In genomic region chr2:11656671-11657101, GRCh38 we compare ENCODE assay signal across 35 cellular contexts. TPM values are rescaled to one million over a fixed set of nuclear protein-coding genes. Genes with fewer than 3 reads are reported as not detected.
A peak's percentile ranks its signal among the peaks of the same experiment; 100 is the strongest.
DNase-seq lines count a peak whose midpoint lies in the region; ATAC-seq, FAIRE-seq and TF ChIP-seq lines count a peak whose summit lies in the region.
"Had no signal": no experiment of that assay in that cellular context is flagged by ENCODE, and none has a peak within 500 bp of the region (broad histone marks: within the 10 kb centered on the region; RNA-seq: fewer than 3 reads in every experiment).

No MANE protein-coding gene starts in this region.

- no peak for TF ChIP-seq RAD21 in K562 (CRISPR knock-in tag; conservative IDR thresholded peaks at IDR 0.05 in 1 of 2, IDR thresholded peaks at IDR 0.05 in 1 of 2)

- peak; percentile 83 for ATAC-seq in K562
- ATAC-seq in mucosa of descending colon, result peak; percentile 86
- ATAC-seq: activated CD4-positive, CD25-positive, alpha-beta regulatory T cell treated with anti-CD3 and anti-CD28 coated beads, Interleukin-2, amount 50 U/mL, for 24 hours; activated T-cell treated with anti-CD3 and anti-CD28 coated beads, Interleukin-2, amount 50 U/mL, for 72 hours; effector memory CD8-positive, alpha-beta T cell; HCT116; natural killer cell treated with Interleukin-12 subunit alpha and Interleukin-12 subunit beta and Interleukin-15 and Interleukin-18, amount 100 ng/mL, for 72 hours had no signal

- BruUV-seq in K562 (replicated peaks; lab: Mats Ljungman, UMichigan), result no TSS peak

- H3K9me1 ChIP-seq in K562 (ENCODE audit: control insufficient read depth, insufficient read depth, low read length), result no peaks in the 10 kb centered on the region

- FAIRE-seq in K562 (lab: Jason Lieb, UNC), result no peak
- FAIRE-seq: G401.6, keratinocyte had no signal

- H3K27ac ChIP-seq in K562 (ENCODE audit: extremely low read depth, low read depth, low read length) (no peak overlapping the region), testis (no peak overlapping the region), mesenchymal stem cell (ENCODE audit: low read length, poor library complexity, severe bottlenecking) (no peak overlapping the region)
- H3K27ac ChIP-seq: BLaER1 treated with 17β-estradiol and CSF1 and Interleukin-3, amounts not matched to agents 10 nM and 100 nM; lower lobe of right lung had no signal

- no peaks in the 10 kb centered on the region for H4K20me1 ChIP-seq in K562 (replicated peaks; ENCODE audit: control insufficient read depth, insufficient read depth, low read length)
- H4K20me1 ChIP-seq: BLaER1 treated with 17β-estradiol and CSF1 and Interleukin-3, amounts not matched to agents 10 nM and 100 nM had no signal

- intact Hi-C loops in K562 (cut with micrococcal nuclease) (no loop called here), mucosa of descending colon (cut with DNase I, micrococcal nuclease) (no loop called here), testis (cut with DNase I; ENCODE audit: low total_unique reads) (no loop called here)

- H3K27me3 ChIP-seq in K562 (ENCODE audit: control insufficient read depth in 2 of 2, insufficient read depth in 2 of 2, low read length in 2 of 2), result peaks cover 23 to 62% of the 10 kb centered on the region in 2 experiments; a peak in 4 of 5 replicates
- H3K27me3 ChIP-seq in testis, result no peaks in the 10 kb centered on the region
- peaks cover 41 to 63% of the 10 kb centered on the region in 2 experiments for H3K27me3 ChIP-seq in mesenchymal stem cell (ENCODE audit: control insufficient read depth in 1 of 2, insufficient read depth in 1 of 2, low read length in 2 of 2)
- H3K27me3 ChIP-seq: BLaER1 treated with 17β-estradiol and CSF1 and Interleukin-3, amounts not matched to agents 10 nM and 100 nM had no signal

- H3K9me3 ChIP-seq in K562 (replicated peaks; ENCODE audit: control insufficient read depth, insufficient read depth, low read depth, low read length), result peaks cover 2% of the 10 kb centered on the region; the same call in 1 of the 2 replicates
- no peaks in the 10 kb centered on the region for H3K9me3 ChIP-seq in mucosa of descending colon
- no peaks in the 10 kb centered on the region for H3K9me3 ChIP-seq in testis
- peaks cover 9% of the 10 kb centered on the region for H3K9me3 ChIP-seq in mesenchymal stem cell (ENCODE audit: control insufficient read depth, low read length)
- H3K9me3 ChIP-seq: lower lobe of right lung had no signal

- peaks cover 10 to 12% of the 10 kb centered on the region in 2 experiments; a peak in 4 of 5 replicates for H3K4me1 ChIP-seq in K562 (replicated peaks in 1 of 2; ENCODE audit: control insufficient read depth in 2 of 2, insufficient read depth in 2 of 2, low read length in 2 of 2)
- no peaks in the 10 kb centered on the region for H3K4me1 ChIP-seq in mucosa of descending colon (ENCODE audit: low read depth)
- H3K4me1 ChIP-seq in testis, result peaks cover 4% of the 10 kb centered on the region
- no peaks in the 10 kb centered on the region for H3K4me1 ChIP-seq in mesenchymal stem cell (ENCODE audit: control insufficient read depth, insufficient read depth, low read depth, low read length)
- H3K4me1 ChIP-seq: lower lobe of right lung had no signal

- H4K91ac ChIP-seq in mesenchymal stem cell (ENCODE audit: low read length), result no peak overlapping the region

- TF ChIP-seq EP300 in K562 (IDR thresholded peaks at IDR 0.05; ENCODE audit: low read length), result no peak

- no peaks in the 10 kb centered on the region for H3K79me1 ChIP-seq in mesenchymal stem cell (replicated peaks; ENCODE audit: low read length, poor library complexity, severe bottlenecking)

- CTCF ChIA-PET in K562 (lab: Yijun Ruan, JAX; ENCODE audit: low intra/inter-chr PET ratio), result no interaction called here

- in situ Hi-C loops in K562 (cut with MboI), result no loop called here

- TF ChIP-seq POLR2A in K562 (conservative IDR thresholded peaks at IDR 0.05), result no peak
- TF ChIP-seq POLR2A in testis (IDR thresholded peaks at IDR 0.05), result no peak
- no peak for TF ChIP-seq POLR2A in erythroblast (IDR thresholded peaks at IDR 0.05; ENCODE audit: low read length)

- no peak overlapping the region for H3K4ac ChIP-seq in mesenchymal stem cell (ENCODE audit: low read depth in 1 of 2, low read length in 2 of 2)

- no peak overlapping the region for H2AK5ac ChIP-seq in mesenchymal stem cell (ENCODE audit: low read length, severe bottlenecking)

- H3K23ac ChIP-seq in mesenchymal stem cell (ENCODE audit: low read length in 2 of 2), result no peak overlapping the region

- DNase-seq in HuH-7 (ENCODE audit: low spot score), result peak; percentile 45
- peak; percentile 33 to 50 (median 42) for DNase-seq in K562 (ENCODE audit: extremely low read depth in 1 of 4, low spot score in 3 of 4)
- DNase-seq in mucosa of descending colon, result peak in 2 of 3 donors; percentile 62 to 78
- DNase-seq in testis, result peak; percentile 54
- no peak for DNase-seq in mesenchymal stem cell
- no peak for DNase-seq in erythroblast (lab: John Stamatoyannopoulos, UW)
- no peak for DNase-seq in AG20443 (ENCODE audit: low spot score)
- DNase-seq: activated CD4-positive, alpha-beta T cell treated with anti-CD3 and anti-CD28 coated beads, Interleukin-2, amount 50 U/mL, for 48 hours; activated T-cell treated with anti-CD3 and anti-CD28 coated beads, Interleukin-2, amount 50 U/mL, for 72 hours; caudate nucleus; COR-L47; cortex of kidney; effector memory CD8-positive, alpha-beta T cell; foreskin fibroblast; lower lobe of right lung; NCI-H1092; NCI-H1694; NCI-H446; NCI-H82; stimulated activated CD4-positive, alpha-beta T cell treated with anti-CD3 and anti-CD28 coated beads, Interleukin-12 subunit alpha, Interleukin-12 subunit beta, amount 100 ng/mL, for 4 hours; stimulated activated CD4-positive, alpha-beta T cell treated with anti-CD3 and anti-CD28 coated beads, Interleukin-2, amount 100 ng/mL, for 48 hours; trophoblast cell had no signal

- H3K18ac ChIP-seq in mesenchymal stem cell (ENCODE audit: low read depth in 1 of 2, low read length in 2 of 2), result no peak overlapping the region

- peak overlapping the region; percentile 37; the same call in 1 of the 2 replicates for H3K4me2 ChIP-seq in K562 (ENCODE audit: insufficient read depth, low read length)
- H3K4me2 ChIP-seq in mesenchymal stem cell (ENCODE audit: low read length, poor library complexity, severe bottlenecking), result no peak overlapping the region
- H3K4me2 ChIP-seq: BLaER1 treated with 17β-estradiol and CSF1 and Interleukin-3, amounts not matched to agents 10 nM and 100 nM had no signal

- no peaks in the 10 kb centered on the region for H3K79me2 ChIP-seq in K562 (ENCODE audit: control insufficient read depth, insufficient read depth, low read length)

- H3K14ac ChIP-seq in mesenchymal stem cell (ENCODE audit: low read length in 2 of 2), result no peak overlapping the region

- WGBS in K562 (ENCODE audit: insufficient coverage, low coverage, missing lambda C conversion rate), result 4% methylated on average over 30 of the region's 31 CpGs
- WGBS in testis, 2 donors, result 49 to 58% methylated on average over 24 to 31 of the region's 31 CpGs
- 94% methylated on average over 31 of the region's 31 CpGs for WGBS in mesenchymal stem cell

- no peaks in the 10 kb centered on the region for H3K36me3 ChIP-seq in K562 (ENCODE audit: control insufficient read depth, insufficient read depth, low read length)
- H3K36me3 ChIP-seq in mucosa of descending colon (ENCODE audit: low read depth), result no peaks in the 10 kb centered on the region
- no peaks in the 10 kb centered on the region for H3K36me3 ChIP-seq in testis (ENCODE audit: low read depth, missing control alignments)
- H3K36me3 ChIP-seq in mesenchymal stem cell (ENCODE audit: control insufficient read depth in 1 of 2, insufficient read depth in 2 of 2, low read depth in 1 of 2, low read length in 2 of 2), result no peaks in the 10 kb centered on the region
- H3K36me3 ChIP-seq: BLaER1 treated with 17β-estradiol and CSF1 and Interleukin-3, amounts not matched to agents 10 nM and 100 nM; lower lobe of right lung had no signal

- no peak overlapping the region for H2BK12ac ChIP-seq in mesenchymal stem cell (ENCODE audit: low read length in 2 of 2)

- H2AFZ ChIP-seq in K562 (ENCODE audit: low read depth, low read length), result peak overlapping the region; percentile 82
- no peak overlapping the region for H2AFZ ChIP-seq in mesenchymal stem cell (ENCODE audit: low read depth, low read length)

- no peak overlapping the region for H4K8ac ChIP-seq in mesenchymal stem cell (ENCODE audit: low read length)

- H2BK15ac ChIP-seq in mesenchymal stem cell (ENCODE audit: low read depth, poor library complexity, severe bottlenecking), result no peak overlapping the region

- H2BK5ac ChIP-seq in mesenchymal stem cell (ENCODE audit: low read depth, low read length, poor library complexity, severe bottlenecking), result no peak overlapping the region

- POLR2A ChIA-PET in K562 (lab: Yijun Ruan, JAX), result interaction anchor here (0.7 kb wide), 1 partner anchor 9 kb away, joined by 3 read pairs; no protein-coding TSS in a partner anchor

- no peak overlapping the region for H2BK120ac ChIP-seq in mesenchymal stem cell (ENCODE audit: low read depth, low read length)

- H3K9ac ChIP-seq in K562 (ENCODE audit: insufficient read depth in 1 of 2, low read depth in 2 of 2, low read length in 2 of 2), result peak overlapping the region in 1 of 2 experiments; percentile 86; a peak in 2 of 4 replicates
- no peak overlapping the region for H3K9ac ChIP-seq in mesenchymal stem cell (ENCODE audit: low read length)
- H3K9ac ChIP-seq: BLaER1 treated with 17β-estradiol and CSF1 and Interleukin-3, amounts not matched to agents 10 nM and 100 nM had no signal

- TF ChIP-seq CTCF in K562 (IDR thresholded peaks at IDR 0.05 in 2 of 3, conservative IDR thresholded peaks at IDR 0.05 in 1 of 3; ENCODE audit: insufficient read depth in 2 of 3, low read depth in 1 of 3, low read length in 3 of 3), result no peak
- TF ChIP-seq CTCF in mucosa of descending colon (IDR thresholded peaks at IDR 0.05), result no peak
- TF ChIP-seq CTCF in testis (IDR thresholded peaks at IDR 0.05), result no peak

- H3K4me3 ChIP-seq in K562, result no peak overlapping the region
- no peak overlapping the region for H3K4me3 ChIP-seq in mucosa of descending colon
- peak overlapping the region; percentile 31 to 44 for H3K4me3 ChIP-seq in testis
- H3K4me3 ChIP-seq in mesenchymal stem cell (ENCODE audit: insufficient read depth in 1 of 2, low read depth in 1 of 2, low read length in 2 of 2), result no peak overlapping the region
- H3K4me3 ChIP-seq: BLaER1 treated with 17β-estradiol and CSF1 and Interleukin-3, amounts not matched to agents 10 nM and 100 nM; lower lobe of right lung had no signal

RNA-seq across cellular contexts. Expression of gene NTSR2, which starts 13.3 kb away (rescaled TPM):
- total RNA-seq in K562 (2011; cell fraction: chromatin; rRNA removed; ENCODE audit: low replicate concordance), result not detected in 2 replicates
- not detected in 2 replicates for total RNA-seq in K562 (2011; cell fraction: nucleolus; rRNA removed)
- total RNA-seq in K562 (2011; cell fraction: nucleoplasm; rRNA removed), result not detected in 2 replicates
- total RNA-seq in K562 (2014; rRNA removed), result not detected in 2 replicates
- total RNA-seq in K562 (2014; rRNA removed; fragmentation: Illumina TruSeq; extraction: Trizol), result not detected in 2 replicates
- total RNA-seq in K562 (2015; rRNA removed; fragmentation: Illumina TruSeq; extraction: Trizol), result not detected in 2 replicates
- total RNA-seq in K562 (2021), result not detected in 2 replicates
- not detected in 2 replicates for polyA plus RNA-seq in K562 (2011; rRNA removed)
- polyA plus RNA-seq in K562 (2011; cell fraction: cytosol; rRNA removed), result not detected in 2 replicates
- polyA plus RNA-seq in K562 (2011; cell fraction: nucleus; rRNA removed), result not detected in 2 replicates
- not detected in 2 replicates for polyA plus RNA-seq in K562 (2012)
- polyA plus RNA-seq in K562 (2014; fragmentation: Illumina TruSeq; extraction: Trizol), result not detected in 2 replicates
- polyA plus RNA-seq in K562 (2014; fragmentation: Nextera tagmentation; extraction: Ambion mirVana), result not detected
- not detected in 2 replicates for polyA plus RNA-seq in K562 (2014; rRNA removed)
- polyA minus RNA-seq in K562 (2011; rRNA and poly(A)+ RNA removed), result not detected in 2 replicates
- polyA minus RNA-seq in K562 (2011; cell fraction: cytosol; rRNA and poly(A)+ RNA removed), result not detected in 2 replicates
- not detected in 2 replicates for polyA minus RNA-seq in K562 (2011; cell fraction: nucleus; rRNA and poly(A)+ RNA removed)
- not detected for total RNA-seq in mucosa of descending colon
- total RNA-seq in testis, result under 1 TPM; 0.47 to 0.68 TPM
- not detected for polyA plus RNA-seq in testis (ENCODE audit: insufficient read depth, low read depth, low replicate concordance)
- polyA plus RNA-seq in mesenchymal stem cell (2013, experiment 1 of 2), result not detected
- polyA plus RNA-seq in mesenchymal stem cell (2013, experiment 2 of 2), result not detected
- total RNA-seq: activated T-cell treated with anti-CD3 and anti-CD28 coated beads, Interleukin-2, amount 50 U/mL, for 72 hours; lower lobe of right lung; mononuclear cell; natural killer cell treated with Interleukin-12 subunit alpha and Interleukin-12 subunit beta and Interleukin-15 and Interleukin-18, amount 100 ng/mL, for 72 hours; osteocyte; renal cortical epithelial cell; SK-MEL-5; T-helper 1 cell treated with Interleukin-12 subunit alpha and Interleukin-12 subunit beta and Interleukin-4 antibody, amounts not matched to agents 30 ng/mL and 1 ng/mL, for 36 hours had no signal
- polyA plus RNA-seq: AG04450, esophagus, keratinocyte had no signal

Comparison
In these comparisons a context has a peak if more than half of its experiments do, and no peak if none do; other contexts are left out.
1. DNase-seq: peak in HuH-7 (single experiment), K562 (4 of 4), mucosa of descending colon (2 of 3) and testis (single experiment); none in mesenchymal stem cell (single experiment), erythroblast (0 of 2) and AG20443 (single experiment).
2. H3K4me3 ChIP-seq: peak in testis (2 of 2); none in K562 (single experiment), mucosa of descending colon (single experiment) and mesenchymal stem cell (0 of 2).